Comparison of ENCODE assay signal across 1 cellular context in genomic region chr2:216108967-216109921, GRCh38.
TF ChIP-seq lines count a peak whose summit lies in the region.

Gene XRCC5 (plus strand): TSS chr2:216109348. CDS start chr2:216109437, 89 bp downstream.

TF ChIP-seq in HepG2, 621 proteins besides CTCF, POLR2A, EP300 and RAD21 (continued from another document and continues in another):
- TF ChIP-seq ZHX2 (IDR thresholded peaks at IDR 0.05; ENCODE audit: low read depth), result no peak; the same call in 1 of the 2 replicates
- TF ChIP-seq ZHX2 (CRISPR knock-in tag; IDR thresholded peaks at IDR 0.05; ENCODE audit: borderline replicate concordance), result 0 out of 2 replicates have a peak, but pooled peaks have one; percentile 88
- TF ChIP-seq, protein P1, sequence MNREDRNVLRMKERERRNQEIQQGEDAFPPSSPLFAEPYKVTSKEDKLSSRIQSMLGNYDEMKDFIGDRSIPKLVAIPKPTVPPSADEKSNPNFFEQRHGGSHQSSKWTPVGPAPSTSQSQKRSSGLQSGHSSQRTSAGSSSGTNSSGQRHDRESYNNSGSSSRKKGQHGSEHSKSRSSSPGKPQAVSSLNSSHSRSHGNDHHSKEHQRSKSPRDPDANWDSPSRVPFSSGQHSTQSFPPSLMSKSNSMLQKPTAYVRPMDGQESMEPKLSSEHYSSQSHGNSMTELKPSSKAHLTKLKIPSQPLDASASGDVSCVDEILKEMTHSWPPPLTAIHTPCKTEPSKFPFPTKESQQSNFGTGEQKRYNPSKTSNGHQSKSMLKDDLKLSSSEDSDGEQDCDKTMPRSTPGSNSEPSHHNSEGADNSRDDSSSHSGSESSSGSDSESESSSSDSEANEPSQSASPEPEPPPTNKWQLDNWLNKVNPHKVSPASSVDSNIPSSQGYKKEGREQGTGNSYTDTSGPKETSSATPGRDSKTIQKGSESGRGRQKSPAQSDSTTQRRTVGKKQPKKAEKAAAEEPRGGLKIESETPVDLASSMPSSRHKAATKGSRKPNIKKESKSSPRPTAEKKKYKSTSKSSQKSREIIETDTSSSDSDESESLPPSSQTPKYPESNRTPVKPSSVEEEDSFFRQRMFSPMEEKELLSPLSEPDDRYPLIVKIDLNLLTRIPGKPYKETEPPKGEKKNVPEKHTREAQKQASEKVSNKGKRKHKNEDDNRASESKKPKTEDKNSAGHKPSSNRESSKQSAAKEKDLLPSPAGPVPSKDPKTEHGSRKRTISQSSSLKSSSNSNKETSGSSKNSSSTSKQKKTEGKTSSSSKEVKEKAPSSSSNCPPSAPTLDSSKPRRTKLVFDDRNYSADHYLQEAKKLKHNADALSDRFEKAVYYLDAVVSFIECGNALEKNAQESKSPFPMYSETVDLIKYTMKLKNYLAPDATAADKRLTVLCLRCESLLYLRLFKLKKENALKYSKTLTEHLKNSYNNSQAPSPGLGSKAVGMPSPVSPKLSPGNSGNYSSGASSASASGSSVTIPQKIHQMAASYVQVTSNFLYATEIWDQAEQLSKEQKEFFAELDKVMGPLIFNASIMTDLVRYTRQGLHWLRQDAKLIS (CRISPR knock-in tag; IDR thresholded peaks at IDR 0.05), result 0 out of 2 replicates have a peak, but pooled peaks have one; percentile 51
- peak; percentile 68; the same call in 1 of the 2 replicates for TF ChIP-seq ATAD3A (CRISPR knock-in tag; IDR thresholded peaks at IDR 0.05)
- TF ChIP-seq IKZF4 (CRISPR knock-in tag; IDR thresholded peaks at IDR 0.05; ENCODE audit: borderline replicate concordance, low read depth, not compliant biosample characterization), result peak; percentile 45
- peak; percentile 93 for TF ChIP-seq POLR2AphosphoS5 (IDR thresholded peaks at IDR 0.05; ENCODE audit: low read depth, low read length)
- peak; percentile 65 for TF ChIP-seq XRCC5 (optimal IDR thresholded peaks at IDR 0.05; ENCODE audit: low read length)
- TF ChIP-seq LBX2 (CRISPR knock-in tag; IDR thresholded peaks at IDR 0.05; ENCODE audit: borderline replicate concordance), result peak; percentile 91; the same call in 1 of the 2 replicates
- TF ChIP-seq PBX3 (CRISPR knock-in tag; IDR thresholded peaks at IDR 0.05; ENCODE audit: borderline replicate concordance), result no peak
- no peak for TF ChIP-seq LCORL (IDR thresholded peaks at IDR 0.05)
- peak; percentile 61 for TF ChIP-seq LCORL (CRISPR knock-in tag; IDR thresholded peaks at IDR 0.05)
- no peak for TF ChIP-seq SYNCRIP (IDR thresholded peaks at IDR 0.05; ENCODE audit: insufficient read depth, low read depth, low read length)
- TF ChIP-seq ZNF446 (CRISPR knock-in tag; IDR thresholded peaks at IDR 0.05), result peak; percentile 90
- TF ChIP-seq, protein P2, sequence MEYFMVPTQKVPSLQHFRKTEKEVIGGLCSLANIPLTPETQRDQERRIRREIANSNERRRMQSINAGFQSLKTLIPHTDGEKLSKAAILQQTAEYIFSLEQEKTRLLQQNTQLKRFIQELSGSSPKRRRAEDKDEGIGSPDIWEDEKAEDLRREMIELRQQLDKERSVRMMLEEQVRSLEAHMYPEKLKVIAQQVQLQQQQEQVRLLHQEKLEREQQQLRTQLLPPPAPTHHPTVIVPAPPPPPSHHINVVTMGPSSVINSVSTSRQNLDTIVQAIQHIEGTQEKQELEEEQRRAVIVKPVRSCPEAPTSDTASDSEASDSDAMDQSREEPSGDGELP (IDR thresholded peaks at IDR 0.05; ENCODE audit: borderline replicate concordance, low read depth), result 0 out of 2 replicates have a peak, but pooled peaks have one; percentile 45
- peak; percentile 84; the same call in 1 of the 2 replicates for TF ChIP-seq ZBTB20 (CRISPR knock-in tag; IDR thresholded peaks at IDR 0.05; ENCODE audit: borderline replicate concordance, low read depth)
- no peak for TF ChIP-seq ZNF850 (CRISPR knock-in tag; conservative IDR thresholded peaks at IDR 0.05)
- peak; percentile 72; the same call in 1 of the 2 replicates for TF ChIP-seq ZMYM2 (CRISPR knock-in tag; IDR thresholded peaks at IDR 0.05)
- TF ChIP-seq ZNF761 (CRISPR knock-in tag; conservative IDR thresholded peaks at IDR 0.05), result peak; percentile 79; the same call in 1 of the 2 replicates
- TF ChIP-seq, protein P3, sequence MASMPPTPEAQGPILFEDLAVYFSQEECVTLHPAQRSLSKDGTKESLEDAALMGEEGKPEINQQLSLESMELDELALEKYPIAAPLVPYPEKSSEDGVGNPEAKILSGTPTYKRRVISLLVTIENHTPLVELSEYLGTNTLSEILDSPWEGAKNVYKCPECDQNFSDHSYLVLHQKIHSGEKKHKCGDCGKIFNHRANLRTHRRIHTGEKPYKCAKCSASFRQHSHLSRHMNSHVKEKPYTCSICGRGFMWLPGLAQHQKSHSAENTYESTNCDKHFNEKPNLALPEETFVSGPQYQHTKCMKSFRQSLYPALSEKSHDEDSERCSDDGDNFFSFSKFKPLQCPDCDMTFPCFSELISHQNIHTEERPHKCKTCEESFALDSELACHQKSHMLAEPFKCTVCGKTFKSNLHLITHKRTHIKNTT (CRISPR knock-in tag; IDR thresholded peaks at IDR 0.05), result no peak
- TF ChIP-seq PITX1 (CRISPR knock-in tag; IDR thresholded peaks at IDR 0.05), result peak; percentile 84
- no peak for TF ChIP-seq ZNF180 (CRISPR knock-in tag; IDR thresholded peaks at IDR 0.05; ENCODE audit: borderline replicate concordance, low read depth)
- 0 out of 2 replicates have a peak, but pooled peaks have one; percentile 70 for TF ChIP-seq MLXIP (CRISPR knock-in tag; IDR thresholded peaks at IDR 0.05; ENCODE audit: borderline replicate concordance)
- TF ChIP-seq ZNF883 (CRISPR knock-in tag; IDR thresholded peaks at IDR 0.05; ENCODE audit: not compliant biosample characterization), result peak; percentile 95
- TF ChIP-seq CBX1 (IDR thresholded peaks at IDR 0.05; ENCODE audit: low read depth), result peak; percentile 65
- TF ChIP-seq ZNF318 (CRISPR knock-in tag; IDR thresholded peaks at IDR 0.05), result peak; percentile 61; the same call in 1 of the 2 replicates
- TF ChIP-seq NAIF1 (CRISPR knock-in tag; IDR thresholded peaks at IDR 0.05; ENCODE audit: borderline replicate concordance), result peak; percentile 99
